ENCODE assay signal across 8 cellular contexts in genomic region chr22:16829985-16830384, GRCh38. TPM values are rescaled to one million over a fixed set of nuclear protein-coding genes. Genes with fewer than 3 reads are reported as not detected.
"Had no signal": no experiment of that assay in that cellular context is flagged by ENCODE, and none has a peak within 500 bp of the region (broad histone marks: within the 10 kb centered on the region; RNA-seq: fewer than 3 reads in every experiment).

No MANE protein-coding gene starts in this region.

- H3K4me2 ChIP-seq: KMS-11 had no signal

- ATAC-seq: K562 had no signal

- H3K4me3 ChIP-seq: K562 had no signal

- FAIRE-seq: HTR-8/SVneo, K562 had no signal

- H3K27ac ChIP-seq: HL-60, KMS-11 had no signal

- H3K9ac ChIP-seq: KMS-11 had no signal

- DNase-seq: KBM-7, KG1 had no signal

RNA-seq across cellular contexts. Expression of gene XKR3, which starts 4.8 kb away (rescaled TPM):
- total RNA-seq: HT-29 had no signal
- polyA plus RNA-seq: IgD-negative memory B cell had no signal
